1 cellular context compared by ENCODE assay signal in genomic region chr17:76414334-76415295, GRCh38.
TF ChIP-seq lines count a peak whose summit lies in the region.

No MANE protein-coding gene starts in this region.

TF ChIP-seq in H1, 55 proteins besides CTCF, POLR2A, EP300 and RAD21:
- no peak for TF ChIP-seq CBX5 (IDR thresholded peaks at IDR 0.05; ENCODE audit: low read depth, low read length)
- no peak for TF ChIP-seq RNF2 (IDR thresholded peaks at IDR 0.05; ENCODE audit: borderline replicate concordance, low read depth, low read length, missing control alignments, poor library complexity, severe bottlenecking)
- no peak for TF ChIP-seq CEBPB (IDR thresholded peaks at IDR 0.05; ENCODE audit: low read depth, low read length)
- TF ChIP-seq SRF (IDR thresholded peaks at IDR 0.05; ENCODE audit: low read depth, low read length), result no peak
- no peak for TF ChIP-seq HDAC2 (IDR thresholded peaks at IDR 0.05; ENCODE audit: borderline replicate concordance in 1 of 2, low read depth in 2 of 2, low read length in 2 of 2)
- TF ChIP-seq HDAC6 (IDR thresholded peaks at IDR 0.05; ENCODE audit: low read depth, low read length), result no peak
- no peak for TF ChIP-seq FOSL1 (IDR thresholded peaks at IDR 0.05; ENCODE audit: insufficient read depth, low read depth, low read length)
TF ChIP-seq in H1: peak in this region for 0.
